Comparison of ENCODE assay signal across 8 cellular contexts in the genomic region with DNA sequence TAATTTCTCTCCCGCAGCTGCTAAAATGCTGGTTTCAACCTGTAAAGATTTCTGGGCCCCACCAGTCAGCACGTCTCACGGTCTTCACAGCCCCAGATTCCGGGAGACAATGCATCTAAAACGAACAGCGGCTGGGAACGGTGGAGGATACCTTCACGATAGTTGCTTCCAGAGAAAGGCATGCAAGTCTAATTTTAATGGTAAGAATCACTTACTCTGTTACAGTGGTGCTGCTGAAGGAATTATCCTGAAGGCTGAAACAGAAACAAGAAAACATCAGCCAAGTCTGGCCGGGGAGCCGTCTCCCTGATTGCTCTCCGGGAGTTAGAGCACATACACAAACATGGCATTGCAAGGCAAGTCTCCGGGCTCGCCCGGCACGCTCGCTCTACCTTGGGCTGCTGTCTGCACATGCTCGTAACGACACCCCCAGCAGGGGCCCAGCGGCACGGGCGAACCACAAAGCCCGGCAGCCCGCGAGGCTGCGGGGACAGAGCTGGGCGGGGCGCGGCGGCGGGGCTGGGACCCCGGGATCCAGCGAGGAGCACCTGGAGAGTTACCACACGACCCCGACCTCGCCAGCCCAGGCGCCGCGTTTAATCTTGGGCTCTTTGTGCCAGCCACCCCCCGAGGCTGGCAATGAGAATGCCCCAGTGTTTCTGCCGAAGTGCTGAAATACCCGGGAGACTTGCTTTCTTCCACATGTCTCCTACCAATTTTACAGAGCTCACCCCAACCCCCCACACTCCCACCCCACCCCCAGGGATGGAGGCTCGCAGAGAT. TPM values are rescaled to one million over a fixed set of nuclear protein-coding genes. Genes with fewer than 3 reads are reported as not detected.
DNase-seq lines count a peak whose midpoint lies in the region; ATAC-seq and TF ChIP-seq lines count a peak whose summit lies in the region.

Gene FAM13C (minus strand): TSS at position 366 of the 783 bp plus-strand sequence. CDS start 89 bp downstream, at position 277.

- H3K27me3 ChIP-seq in AG04450 (ENCODE audit: control insufficient read depth, insufficient read depth, low read length) (no peaks in the 10 kb centered on the region), neural progenitor cell (peaks cover 36% of the 10 kb centered on the region)

- H3K9ac ChIP-seq in neural progenitor cell, result peak within 1 kb of the TSS; percentile 18

- H3K4me3 Mint-ChIP-seq in neural progenitor cell, result peak within 1 kb of the TSS; percentile 88

- peaks cover 18% of the 10 kb centered on the region for H3K4me1 ChIP-seq in neural progenitor cell

- peak within 1 kb of the TSS; percentile 85 for H3K4me2 ChIP-seq in neural progenitor cell

- DNase-seq in AG04450 (ENCODE audit: low read depth, low spot score) (no peak), NCI-H1930 (lab: John Stamatoyannopoulos, UW) (peak; percentile 66 to 73), globus pallidus (ENCODE audit: low spot score) (peak; percentile 82), neural progenitor cell (ENCODE audit: low spot score) (peak; percentile 86)
- peak; percentile 21 to 42 for DNase-seq in activated T-cell treated with anti-CD3 and anti-CD28 coated beads, Interleukin-2, amount 50 U/mL, for 48 hours

- peak; percentile 49 for ATAC-seq in GM18867 (IDR thresholded peaks at IDR 0.05; ENCODE audit: unreplicated experiment)
- ATAC-seq in GM21786 (IDR thresholded peaks at IDR 0.05; ENCODE audit: unreplicated experiment), result no peak
- no peak for ATAC-seq in HG03039 (IDR thresholded peaks at IDR 0.05; ENCODE audit: unreplicated experiment)

- H3K4me1 Mint-ChIP-seq in neural progenitor cell, result peaks cover 11% of the 10 kb centered on the region

- peaks cover 5% of the 10 kb centered on the region for H3K27me3 Mint-ChIP-seq in neural progenitor cell (ENCODE audit: insufficient read depth, low read depth)

- no peaks in the 10 kb centered on the region for H3K36me3 ChIP-seq in neural progenitor cell

- no peaks in the 10 kb centered on the region for H3K9me3 Mint-ChIP-seq in neural progenitor cell

- no peak for TF ChIP-seq CTCF in AG04450 (IDR thresholded peaks at IDR 0.05; ENCODE audit: low read depth, low read length)
- TF ChIP-seq CTCF in neural progenitor cell (IDR thresholded peaks at IDR 0.05), result no peak

- no peaks in the 10 kb centered on the region for H3K79me2 ChIP-seq in neural progenitor cell (ENCODE audit: low read depth)

- no peaks in the 10 kb centered on the region for H3K36me3 Mint-ChIP-seq in neural progenitor cell

- H3F3A ChIP-seq in neural progenitor cell (ENCODE audit: low read depth), result peaks cover 26% of the 10 kb centered on the region

- peak within 1 kb of the TSS; percentile 83 for H2AFZ ChIP-seq in neural progenitor cell (replicated peaks)

- peak within 1 kb of the TSS; percentile 29 for H3K27ac Mint-ChIP-seq in neural progenitor cell

- H3K27ac ChIP-seq in AG04450 (ENCODE audit: low read depth, low read length), result peak within 1 kb of the TSS; percentile 42
- no peak within 1 kb of the TSS for H3K27ac ChIP-seq in neural progenitor cell

- POLR2A ChIA-PET in AG04450 (lab: Yijun Ruan, JAX), result interaction anchor here (1.1 to 2.3 kb wide), 2 partner anchors 10 to 20 kb away, joined by 7 to 13 read pairs; no protein-coding TSS in a partner anchor

- no peaks in the 10 kb centered on the region for H4K20me1 ChIP-seq in neural progenitor cell (ENCODE audit: low read depth)

- H3K9me3 ChIP-seq in AG04450 (ENCODE audit: control insufficient read depth, insufficient read depth, low read length), result no peaks in the 10 kb centered on the region
- H3K9me3 ChIP-seq in neural progenitor cell (ENCODE audit: low read depth), result no peaks in the 10 kb centered on the region

- H3K4me3 ChIP-seq in AG04450 (ENCODE audit: low read depth, low read length) (peak within 1 kb of the TSS; percentile 65), neural progenitor cell (peak within 1 kb of the TSS; percentile 62)

- CTCF ChIA-PET in AG04450 (lab: Charles Lee), result interaction anchor here (1.0 to 1.3 kb wide), 4 partner anchors 10 to 218 kb away, joined by 3 to 5 read pairs (median 4); no protein-coding TSS in a partner anchor

RNA-seq across cellular contexts. Expression of gene FAM13C, which starts in this region (rescaled TPM):
- 3.1 and 4.6 TPM in 2 replicates for polyA plus RNA-seq in AG04450 (2011; rRNA removed)
- polyA minus RNA-seq in AG04450 (2011; rRNA and poly(A)+ RNA removed), result 11.1 and 11.4 TPM in 2 replicates
- 2.3 and 3.1 TPM in 2 replicates for total RNA-seq in neural progenitor cell (ENCODE audit: low replicate concordance)
